Comparison of ENCODE assay signal across 8 cellular contexts in the genomic region with DNA sequence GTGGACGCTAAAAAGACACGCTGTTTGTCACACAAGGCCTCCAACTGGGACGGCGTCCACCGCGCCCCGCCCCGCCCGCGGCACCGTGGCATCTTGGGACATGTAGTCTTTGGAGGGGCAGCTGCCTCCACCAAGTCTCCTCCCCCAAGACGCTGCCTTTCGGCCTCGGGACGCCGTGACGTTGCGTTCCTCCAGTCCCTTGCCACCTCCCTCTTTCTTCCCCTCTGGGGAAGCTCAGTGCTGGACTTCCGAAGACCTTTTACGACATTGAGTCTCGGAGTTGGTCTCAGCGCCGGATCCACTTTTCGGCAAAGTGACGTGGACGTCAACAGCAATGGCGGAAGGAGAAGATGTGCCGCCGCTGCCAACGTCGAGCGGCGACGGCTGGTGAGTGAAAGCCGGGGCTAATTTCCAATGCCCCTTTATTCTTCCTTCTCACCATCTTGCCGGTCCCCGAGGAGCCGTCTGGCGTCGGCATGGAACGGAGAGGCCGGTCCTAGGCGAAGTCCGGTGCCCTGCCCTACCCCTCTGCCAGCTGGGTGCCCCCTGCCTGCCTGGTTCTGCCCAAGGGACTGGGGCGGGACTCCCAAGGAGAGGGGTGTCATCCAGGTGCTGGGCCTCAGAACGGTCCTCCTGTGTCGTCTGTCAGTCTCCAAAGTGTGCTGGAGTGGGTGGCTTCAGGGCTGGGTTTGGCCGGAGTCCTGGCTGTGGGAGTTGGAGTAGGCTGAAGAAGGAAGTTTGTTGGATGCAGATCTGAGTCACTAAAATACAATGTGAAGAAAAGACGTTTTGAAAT. TPM values are rescaled to one million over a fixed set of nuclear protein-coding genes. Genes with fewer than 3 reads are reported as not detected.
DNase-seq lines count a peak whose midpoint lies in the region; ATAC-seq and TF ChIP-seq lines count a peak whose summit lies in the region.

Gene TBC1D23, plus strand, starts transcription at position 308 of the 796 bp plus-strand sequence. Its CDS starts 27 bp downstream, at position 335.

- no peaks in the 10 kb centered on the region for H3K27me3 Mint-ChIP-seq in T-helper 1 cell treated with Interleukin-12 subunit alpha and Interleukin-12 subunit beta and Interleukin-4 antibody, amounts not matched to agents 30 μg/mL and 1 μg/mL, for 36 hours (ENCODE audit: low read depth)

- H3K4me1 ChIP-seq in heart right ventricle, result peaks cover 0 to 68% (median 55%) of the 10 kb centered on the region in 9 donors
- H3K4me1 ChIP-seq in upper lobe of left lung, result peaks cover 21 to 52% (median 33%) of the 10 kb centered on the region in 4 donors

- ATAC-seq in HG02885 (IDR thresholded peaks at IDR 0.05; ENCODE audit: poor library complexity, unreplicated experiment) (peak; percentile 100), heart right ventricle (peak; percentile 99 to 100 (median 99)), upper lobe of left lung (ENCODE audit: low FRiP score in 2 of 2) (peak; percentile 99 to 100)

- H3K9me3 Mint-ChIP-seq in T-helper 1 cell treated with Interleukin-12 subunit alpha and Interleukin-12 subunit beta and Interleukin-4 antibody, amounts not matched to agents 30 μg/mL and 1 μg/mL, for 36 hours, result no peaks in the 10 kb centered on the region

- peak within 1 kb of the TSS; percentile 95 for H3K27ac Mint-ChIP-seq in T-helper 1 cell treated with Interleukin-12 subunit alpha and Interleukin-12 subunit beta and Interleukin-4 antibody, amounts not matched to agents 30 μg/mL and 1 μg/mL, for 36 hours

- H3K4me1 Mint-ChIP-seq in T-helper 1 cell treated with Interleukin-12 subunit alpha and Interleukin-12 subunit beta and Interleukin-4 antibody, amounts not matched to agents 30 μg/mL and 1 μg/mL, for 36 hours (ENCODE audit: low read depth), result peaks cover 37% of the 10 kb centered on the region

- H3K36me3 ChIP-seq in heart right ventricle (no peaks in the 10 kb centered on the region), upper lobe of left lung (no peaks in the 10 kb centered on the region)

- H3K36me3 Mint-ChIP-seq in T-helper 1 cell treated with Interleukin-12 subunit alpha and Interleukin-12 subunit beta and Interleukin-4 antibody, amounts not matched to agents 30 μg/mL and 1 μg/mL, for 36 hours (ENCODE audit: low read depth), result peaks cover 2% of the 10 kb centered on the region

- TF ChIP-seq CTCF in heart right ventricle (IDR thresholded peaks at IDR 0.05) (peak in 2 of 9 donors; percentile 17 to 22), upper lobe of left lung (IDR thresholded peaks at IDR 0.05) (peak in 1 of 6 experiments; percentile 46)

- H3K27me3 ChIP-seq in heart right ventricle (no peaks in the 10 kb centered on the region), upper lobe of left lung (no peaks in the 10 kb centered on the region)

- H3K9me3 ChIP-seq in heart right ventricle, result no peaks in the 10 kb centered on the region
- no peaks in the 10 kb centered on the region for H3K9me3 ChIP-seq in upper lobe of left lung

- intact Hi-C loops in heart right ventricle (cut with DNase I), result loop anchor here in 2 of 10 donors (5.0 to 10.0 kb wide), 2 partner anchors 74 to 141 kb away; partner anchors contain the start of genes LNP1 (in 1 of the 2), NIT2 (in 1 of the 2) and TOMM70 (in 1 of the 2)
- intact Hi-C loops in posterior cingulate gyrus (cut with DNase I), result loop anchor here (5.0 kb wide), 1 partner anchor 141 kb away; the partner anchor contains the start of genes LNP1 and TOMM70

- TF ChIP-seq EP300 in upper lobe of left lung (IDR thresholded peaks at IDR 0.05), result peak in 1 of 4 donors; percentile 76

- H3K27ac ChIP-seq in heart right ventricle, result peak within 1 kb of the TSS; percentile 85 to 99 (median 94)
- peak within 1 kb of the TSS; percentile 94 to 98 (median 96) for H3K27ac ChIP-seq in upper lobe of left lung

- H3K4me3 Mint-ChIP-seq in T-helper 1 cell treated with Interleukin-12 subunit alpha and Interleukin-12 subunit beta and Interleukin-4 antibody, amounts not matched to agents 30 μg/mL and 1 μg/mL, for 36 hours, result peak within 1 kb of the TSS; percentile 86

- TF ChIP-seq POLR2A in GM15510 (IDR thresholded peaks at IDR 0.05; ENCODE audit: borderline replicate concordance, extremely low read depth, insufficient read length) (peak; percentile 76), upper lobe of left lung (IDR thresholded peaks at IDR 0.05) (peak in 3 of 4 donors; percentile 91 to 96 (median 93))

- DNase-seq in NCI-H1694 (lab: John Stamatoyannopoulos, UW), result peak; percentile 91
- peak; percentile 99 for DNase-seq in amniotic stem cell (lab: John Stamatoyannopoulos, UW)
- DNase-seq in heart right ventricle, result peak; percentile 98 to 99
- DNase-seq in posterior cingulate gyrus, result peak; percentile 96 to 100 (median 99)
- peak; percentile 100 for DNase-seq in upper lobe of left lung

- H3K4me3 ChIP-seq in heart right ventricle (peak within 1 kb of the TSS; percentile 82 to 99 (median 96)), upper lobe of left lung (peak within 1 kb of the TSS; percentile 63 to 82 (median 74))

- 0% methylated on average over 49 of the region's 49 CpGs for WGBS in heart right ventricle, 2 donors
- WGBS in upper lobe of left lung, 2 donors, result 0 to 1% methylated on average over 40 to 49 of the region's 49 CpGs

RNA-seq across cellular contexts. Expression of gene TBC1D23, which starts in this region (rescaled TPM):
- total RNA-seq in heart right ventricle, result 10 to 100 TPM; 23.9 to 40.4 (median 29.8) TPM
- polyA plus RNA-seq in heart right ventricle, result 10 to 100 TPM; 18.8 to 20.7 TPM
- 10 to 100 TPM; 13.4 to 42.7 (median 32.0) TPM for total RNA-seq in upper lobe of left lung

Comparison
In these comparisons a context has a peak if more than half of its experiments do, and no peak if none do; other contexts are left out.
1. Peak in every context shown above with its lines: DNase-seq, ATAC-seq, H3K4me3 ChIP-seq and H3K27ac ChIP-seq.